In the genomic region with DNA sequence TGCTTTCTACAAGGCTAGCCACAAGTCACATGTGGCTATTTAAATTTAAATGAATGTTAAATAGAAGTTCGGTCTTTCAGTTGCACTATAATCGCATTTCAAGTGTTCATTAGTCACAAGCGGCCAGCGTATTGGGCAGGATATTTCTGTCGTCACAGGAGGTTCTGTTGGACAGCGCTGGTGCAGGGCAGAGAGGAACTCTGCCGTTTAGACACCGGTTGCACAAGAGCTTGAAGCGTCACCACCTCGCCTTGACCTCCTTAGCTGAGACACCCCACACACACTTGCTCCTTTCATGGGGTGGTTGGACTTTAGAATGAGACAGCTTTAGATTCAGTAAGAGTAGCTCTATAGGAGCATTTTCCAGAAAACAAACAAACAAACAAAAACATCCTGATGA, we compare ENCODE assay signal across 28 cellular contexts.
DNase-seq lines count a peak whose midpoint lies in the region; ATAC-seq, FAIRE-seq and TF ChIP-seq lines count a peak whose summit lies in the region.
"Had no signal": no experiment of that assay in that cellular context is flagged by ENCODE, and none has a peak within 500 bp of the region (broad histone marks: within the 10 kb centered on the region; RNA-seq: fewer than 3 reads in every experiment).

No MANE protein-coding gene starts in this region.

- H3K9me3 ChIP-seq in HAP-1 (no peaks in the 10 kb centered on the region), kidney (ENCODE audit: control insufficient read depth in 1 of 2, low read length in 2 of 2) (no peaks in the 10 kb centered on the region)
- H3K9me3 ChIP-seq: A549, SK-N-SH had no signal

- TF ChIP-seq CTCF in kidney (IDR thresholded peaks at IDR 0.05; ENCODE audit: borderline replicate concordance, extremely low read depth, insufficient read depth): no peak

- H3K4me1 Mint-ChIP-seq in memory B cell: peaks cover 55% of the 10 kb centered on the region

- H3K27ac ChIP-seq in kidney (ENCODE audit: low read depth in 2 of 2, low read length in 2 of 2): peak overlapping the region in 1 of 2 donors; percentile 7
- H3K27ac ChIP-seq: A549, GM23248 had no signal

- H3K9me3 Mint-ChIP-seq in memory B cell: no peaks in the 10 kb centered on the region

- FAIRE-seq in kidney (lab: Jason Lieb, UNC): no peak
- FAIRE-seq: A549, GM12878 had no signal

- no peaks in the 10 kb centered on the region for H3K27me3 Mint-ChIP-seq in memory B cell

- peak overlapping the region; percentile 85 for H3K4me3 Mint-ChIP-seq in memory B cell

- peak; percentile 87 for DNase-seq in MV-4-11 (lab: John Stamatoyannopoulos, UW)
- peak; percentile 1 for DNase-seq in SKM-1 (lab: John Stamatoyannopoulos, UW; ENCODE audit: unreplicated experiment)
- DNase-seq in memory B cell (ENCODE audit: low spot score in 2 of 2): no peak
- no peak for DNase-seq in NCI-H1417 (lab: John Stamatoyannopoulos, UW)
- no peak for DNase-seq in activated CD4-positive, alpha-beta T cell treated with anti-CD3 and anti-CD28 coated beads for 48 hours
- no peak for DNase-seq in HAP-1 (ENCODE audit: low spot score in 2 of 2)
- no peak for DNase-seq in kidney
- DNase-seq: BE2C; COR-L47; DMS 273 treated with DMSO at 0.1 percent for 48 hours; DND-41; GM23248; HCEC 1CT; Kasumi-1; NCI-H1105; NCI-H1694; NCI-H2081; NCI-H2171; NCI-H345; NCI-H524; NCI-H774; NK-92 treated with Interleukin-12 subunit alpha and Interleukin-12 subunit beta, amount 100 ng/mL, for 24 hours; RPMI8226; SIG-M5; SK-N-SH had no signal

- no peak overlapping the region for H3K9ac ChIP-seq in kidney (ENCODE audit: low read length in 2 of 2)
- H3K9ac ChIP-seq: GM23248, SK-N-SH had no signal

- no peaks in the 10 kb centered on the region for H3K4me1 ChIP-seq in HAP-1
- H3K4me1 ChIP-seq in kidney (ENCODE audit: control insufficient read depth in 1 of 2, insufficient read depth in 1 of 2, low read depth in 1 of 2, low read length in 2 of 2): peaks cover 2 to 5% of the 10 kb centered on the region in 2 donors
- H3K4me1 ChIP-seq: A549, BE2C had no signal

- H3K36me3 Mint-ChIP-seq in memory B cell: peaks cover 13% of the 10 kb centered on the region

- no peaks in the 10 kb centered on the region for H3K27me3 ChIP-seq in HAP-1 (ENCODE audit: low read depth)
- H3K27me3 ChIP-seq: BE2C had no signal

- ATAC-seq in HG02870 (IDR thresholded peaks at IDR 0.05; ENCODE audit: unreplicated experiment): peak; percentile 35
- ATAC-seq in memory B cell (ENCODE audit: low read depth): peak; percentile 18
- ATAC-seq: A549, GM12878 had no signal

- H3K36me3 ChIP-seq in HAP-1 (replicated peaks) (no peaks in the 10 kb centered on the region), kidney (ENCODE audit: control insufficient read depth in 1 of 2, insufficient read depth in 2 of 2, low read length in 2 of 2) (peaks cover 0 to 3% of the 10 kb centered on the region in 2 donors)
- H3K36me3 ChIP-seq: BE2C had no signal

- H3K4me3 ChIP-seq in HAP-1 (no peak overlapping the region), kidney (ENCODE audit: low read length in 2 of 2) (no peak overlapping the region)
- H3K4me3 ChIP-seq: A549, GM12878, GM23248 had no signal

- peak overlapping the region; percentile 98 for H3K27ac Mint-ChIP-seq in memory B cell

- intact Hi-C loops in kidney (cut with DNase I): no loop called here

- in situ Hi-C loops in HAP-1 (cut with MboI; ENCODE audit: low sequenced_read_pairs): no loop called here

Comparison
In these comparisons a context has a peak if more than half of its experiments do, and no peak if none do; other contexts are left out.
1. DNase-seq: peak in MV-4-11 (single experiment) and SKM-1 (single experiment); none in memory B cell (0 of 2), NCI-H1417 (0 of 3), activated CD4-positive, alpha-beta T cell treated with anti-CD3 and anti-CD28 coated beads for 48 hours (single experiment), HAP-1 (0 of 2) and kidney (single experiment).